Comparison of ENCODE assay signal across 1 cellular context in the genomic region with DNA sequence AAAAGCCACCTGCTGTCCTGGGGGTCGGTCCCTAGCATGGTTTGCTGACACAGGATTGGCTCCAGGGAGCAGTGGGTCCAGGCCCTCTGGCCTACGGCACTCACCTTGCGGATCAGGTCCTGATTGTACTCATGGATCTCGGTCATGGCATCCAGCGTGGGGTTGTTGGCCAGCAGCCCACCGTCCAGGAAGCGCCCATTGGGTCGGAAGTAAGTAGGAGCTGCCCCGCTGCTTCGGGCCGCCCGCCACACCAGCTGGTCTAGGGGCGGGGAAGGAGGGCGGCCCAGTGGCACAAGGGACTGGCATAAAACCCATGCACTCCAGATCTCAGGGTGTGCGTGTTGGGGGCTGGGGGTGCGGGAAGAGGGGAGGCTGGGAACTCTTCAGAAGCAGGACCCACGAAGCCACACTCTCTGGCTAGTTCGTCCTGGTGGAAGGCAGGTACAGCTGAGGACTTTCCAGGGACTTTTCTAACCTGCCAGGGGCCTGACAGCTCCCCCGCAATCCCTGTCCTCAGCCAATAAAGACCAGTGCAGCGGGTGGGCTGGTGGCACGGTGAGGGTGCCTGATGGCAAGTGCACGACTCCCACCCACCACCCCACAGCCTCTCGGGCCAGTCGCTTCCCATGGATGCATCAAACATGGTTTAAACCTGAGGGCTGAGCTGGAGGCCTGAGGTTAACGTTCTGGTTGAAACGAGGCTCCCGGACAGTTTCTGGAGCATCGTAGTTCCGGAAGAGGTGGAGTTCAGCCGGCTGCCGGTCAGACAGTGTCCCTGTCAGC.
TF ChIP-seq lines count a peak whose summit lies in the region.

No MANE protein-coding gene starts in this region.

TF ChIP-seq in H1, 55 proteins besides CTCF, POLR2A, EP300 and RAD21:
- TF ChIP-seq EZH2 (IDR thresholded peaks at IDR 0.05; ENCODE audit: low read depth, low read length, severe bottlenecking) (no peak), SIN3A (conservative IDR thresholded peaks at IDR 0.05 in 1 of 2, IDR thresholded peaks at IDR 0.05 in 1 of 2; ENCODE audit: low read depth in 1 of 2, low read length in 2 of 2) (no peak), CEBPB (IDR thresholded peaks at IDR 0.05; ENCODE audit: low read depth, low read length) (no peak), SAP30 (IDR thresholded peaks at IDR 0.05; ENCODE audit: insufficient read depth, insufficient replicate concordance, low read length) (no peak), SRF (IDR thresholded peaks at IDR 0.05; ENCODE audit: low read depth, low read length) (no peak), JUN (IDR thresholded peaks at IDR 0.05; ENCODE audit: low read depth, low read length) (no peak), GTF2F1 (IDR thresholded peaks at IDR 0.05; ENCODE audit: borderline replicate concordance, low read depth, low read length) (no peak), HDAC2 (IDR thresholded peaks at IDR 0.05; ENCODE audit: borderline replicate concordance in 1 of 2, low read depth in 2 of 2, low read length in 2 of 2) (no peak), BRCA1 (IDR thresholded peaks at IDR 0.05; ENCODE audit: low read depth, low read length) (no peak), TEAD4 (IDR thresholded peaks at IDR 0.05; ENCODE audit: low read depth, low read length) (no peak), KDM4A (IDR thresholded peaks at IDR 0.05; ENCODE audit: low read depth, low read length, severe bottlenecking) (no peak), PHF8 (conservative IDR thresholded peaks at IDR 0.05; ENCODE audit: low read depth, low read length) (no peak), RFX5 (IDR thresholded peaks at IDR 0.05; ENCODE audit: borderline replicate concordance, low read depth, low read length) (no peak), POLR2AphosphoS5 (IDR thresholded peaks at IDR 0.05; ENCODE audit: low read depth, low read length) (no peak)
- TF ChIP-seq, protein P1, sequence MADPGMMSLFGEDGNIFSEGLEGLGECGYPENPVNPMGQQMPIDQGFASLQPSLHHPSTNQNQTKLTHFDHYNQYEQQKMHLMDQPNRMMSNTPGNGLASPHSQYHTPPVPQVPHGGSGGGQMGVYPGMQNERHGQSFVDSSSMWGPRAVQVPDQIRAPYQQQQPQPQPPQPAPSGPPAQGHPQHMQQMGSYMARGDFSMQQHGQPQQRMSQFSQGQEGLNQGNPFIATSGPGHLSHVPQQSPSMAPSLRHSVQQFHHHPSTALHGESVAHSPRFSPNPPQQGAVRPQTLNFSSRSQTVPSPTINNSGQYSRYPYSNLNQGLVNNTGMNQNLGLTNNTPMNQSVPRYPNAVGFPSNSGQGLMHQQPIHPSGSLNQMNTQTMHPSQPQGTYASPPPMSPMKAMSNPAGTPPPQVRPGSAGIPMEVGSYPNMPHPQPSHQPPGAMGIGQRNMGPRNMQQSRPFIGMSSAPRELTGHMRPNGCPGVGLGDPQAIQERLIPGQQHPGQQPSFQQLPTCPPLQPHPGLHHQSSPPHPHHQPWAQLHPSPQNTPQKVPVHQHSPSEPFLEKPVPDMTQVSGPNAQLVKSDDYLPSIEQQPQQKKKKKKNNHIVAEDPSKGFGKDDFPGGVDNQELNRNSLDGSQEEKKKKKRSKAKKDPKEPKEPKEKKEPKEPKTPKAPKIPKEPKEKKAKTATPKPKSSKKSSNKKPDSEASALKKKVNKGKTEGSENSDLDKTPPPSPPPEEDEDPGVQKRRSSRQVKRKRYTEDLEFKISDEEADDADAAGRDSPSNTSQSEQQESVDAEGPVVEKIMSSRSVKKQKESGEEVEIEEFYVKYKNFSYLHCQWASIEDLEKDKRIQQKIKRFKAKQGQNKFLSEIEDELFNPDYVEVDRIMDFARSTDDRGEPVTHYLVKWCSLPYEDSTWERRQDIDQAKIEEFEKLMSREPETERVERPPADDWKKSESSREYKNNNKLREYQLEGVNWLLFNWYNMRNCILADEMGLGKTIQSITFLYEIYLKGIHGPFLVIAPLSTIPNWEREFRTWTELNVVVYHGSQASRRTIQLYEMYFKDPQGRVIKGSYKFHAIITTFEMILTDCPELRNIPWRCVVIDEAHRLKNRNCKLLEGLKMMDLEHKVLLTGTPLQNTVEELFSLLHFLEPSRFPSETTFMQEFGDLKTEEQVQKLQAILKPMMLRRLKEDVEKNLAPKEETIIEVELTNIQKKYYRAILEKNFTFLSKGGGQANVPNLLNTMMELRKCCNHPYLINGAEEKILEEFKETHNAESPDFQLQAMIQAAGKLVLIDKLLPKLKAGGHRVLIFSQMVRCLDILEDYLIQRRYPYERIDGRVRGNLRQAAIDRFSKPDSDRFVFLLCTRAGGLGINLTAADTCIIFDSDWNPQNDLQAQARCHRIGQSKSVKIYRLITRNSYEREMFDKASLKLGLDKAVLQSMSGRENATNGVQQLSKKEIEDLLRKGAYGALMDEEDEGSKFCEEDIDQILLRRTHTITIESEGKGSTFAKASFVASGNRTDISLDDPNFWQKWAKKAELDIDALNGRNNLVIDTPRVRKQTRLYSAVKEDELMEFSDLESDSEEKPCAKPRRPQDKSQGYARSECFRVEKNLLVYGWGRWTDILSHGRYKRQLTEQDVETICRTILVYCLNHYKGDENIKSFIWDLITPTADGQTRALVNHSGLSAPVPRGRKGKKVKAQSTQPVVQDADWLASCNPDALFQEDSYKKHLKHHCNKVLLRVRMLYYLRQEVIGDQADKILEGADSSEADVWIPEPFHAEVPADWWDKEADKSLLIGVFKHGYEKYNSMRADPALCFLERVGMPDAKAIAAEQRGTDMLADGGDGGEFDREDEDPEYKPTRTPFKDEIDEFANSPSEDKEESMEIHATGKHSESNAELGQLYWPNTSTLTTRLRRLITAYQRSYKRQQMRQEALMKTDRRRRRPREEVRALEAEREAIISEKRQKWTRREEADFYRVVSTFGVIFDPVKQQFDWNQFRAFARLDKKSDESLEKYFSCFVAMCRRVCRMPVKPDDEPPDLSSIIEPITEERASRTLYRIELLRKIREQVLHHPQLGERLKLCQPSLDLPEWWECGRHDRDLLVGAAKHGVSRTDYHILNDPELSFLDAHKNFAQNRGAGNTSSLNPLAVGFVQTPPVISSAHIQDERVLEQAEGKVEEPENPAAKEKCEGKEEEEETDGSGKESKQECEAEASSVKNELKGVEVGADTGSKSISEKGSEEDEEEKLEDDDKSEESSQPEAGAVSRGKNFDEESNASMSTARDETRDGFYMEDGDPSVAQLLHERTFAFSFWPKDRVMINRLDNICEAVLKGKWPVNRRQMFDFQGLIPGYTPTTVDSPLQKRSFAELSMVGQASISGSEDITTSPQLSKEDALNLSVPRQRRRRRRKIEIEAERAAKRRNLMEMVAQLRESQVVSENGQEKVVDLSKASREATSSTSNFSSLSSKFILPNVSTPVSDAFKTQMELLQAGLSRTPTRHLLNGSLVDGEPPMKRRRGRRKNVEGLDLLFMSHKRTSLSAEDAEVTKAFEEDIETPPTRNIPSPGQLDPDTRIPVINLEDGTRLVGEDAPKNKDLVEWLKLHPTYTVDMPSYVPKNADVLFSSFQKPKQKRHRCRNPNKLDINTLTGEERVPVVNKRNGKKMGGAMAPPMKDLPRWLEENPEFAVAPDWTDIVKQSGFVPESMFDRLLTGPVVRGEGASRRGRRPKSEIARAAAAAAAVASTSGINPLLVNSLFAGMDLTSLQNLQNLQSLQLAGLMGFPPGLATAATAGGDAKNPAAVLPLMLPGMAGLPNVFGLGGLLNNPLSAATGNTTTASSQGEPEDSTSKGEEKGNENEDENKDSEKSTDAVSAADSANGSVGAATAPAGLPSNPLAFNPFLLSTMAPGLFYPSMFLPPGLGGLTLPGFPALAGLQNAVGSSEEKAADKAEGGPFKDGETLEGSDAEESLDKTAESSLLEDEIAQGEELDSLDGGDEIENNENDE (IDR thresholded peaks at IDR 0.05; ENCODE audit: insufficient replicate concordance, low read length): no peak
